ENCODE assay signal across 8 cellular contexts in the genomic region with DNA sequence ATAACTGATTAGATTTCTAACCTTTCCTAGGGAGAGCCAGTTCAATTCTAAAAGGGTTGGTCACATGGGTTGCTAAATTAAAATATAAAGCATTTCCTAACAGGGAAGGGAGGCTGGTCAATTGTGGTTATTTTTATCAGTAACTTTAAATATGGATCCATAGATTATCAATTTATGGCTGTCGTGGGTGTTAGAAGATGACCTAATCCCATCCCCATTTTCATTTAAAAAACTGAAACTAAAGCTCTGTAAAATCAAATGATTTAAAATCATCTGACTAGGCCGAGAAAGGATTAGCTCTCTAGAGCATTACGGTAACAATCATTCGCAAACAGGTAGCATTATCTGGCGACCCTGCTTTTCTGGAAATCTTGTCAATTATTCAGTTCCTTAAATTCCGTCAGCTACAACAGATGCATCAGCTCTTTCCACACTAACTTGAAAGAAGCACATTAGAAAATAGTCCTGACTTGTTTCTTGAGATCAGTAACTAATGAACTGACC. TPM values are rescaled to one million over a fixed set of nuclear protein-coding genes. Genes with fewer than 3 reads are reported as not detected.
DNase-seq lines count a peak whose midpoint lies in the region; ATAC-seq and TF ChIP-seq lines count a peak whose summit lies in the region.

No MANE protein-coding gene starts in this region.

- H3K4me1 Mint-ChIP-seq in activated naive CD4-positive, alpha-beta T cell treated with anti-CD3 and anti-CD28 coated beads, Interleukin-2, amount 10 ng/mL, durations not matched to agents 7 days and 5 days: peaks cover 46% of the 10 kb centered on the region

- H3K4me3 ChIP-seq in adipocyte (ENCODE audit: low read length): peak overlapping the region; percentile 90
- H3K4me3 ChIP-seq in liver (ENCODE audit: low read depth in 1 of 3, low read length in 3 of 3): peak overlapping the region; percentile 64 to 72 (median 71)
- peak overlapping the region; percentile 12 to 74 (median 64) for H3K4me3 ChIP-seq in upper lobe of left lung

- H3K27ac ChIP-seq in liver (ENCODE audit: low read depth in 1 of 2, low read length in 2 of 2): peak overlapping the region; percentile 98 to 100
- peak overlapping the region; percentile 98 to 100 (median 100) for H3K27ac ChIP-seq in upper lobe of left lung

- H3K4me1 ChIP-seq in adipocyte (ENCODE audit: control insufficient read depth, insufficient read depth, low read length) (peaks cover 38% of the 10 kb centered on the region), liver (ENCODE audit: control insufficient read depth in 4 of 4, insufficient read depth in 4 of 4, low read length in 3 of 4) (peaks cover 5 to 29% (median 9%) of the 10 kb centered on the region in 4 donors), upper lobe of left lung (peaks cover 33 to 44% (median 38%) of the 10 kb centered on the region in 4 donors)

- ATAC-seq in upper lobe of left lung (ENCODE audit: low FRiP score in 2 of 2) (no peak), HG03432 (IDR thresholded peaks at IDR 0.05; ENCODE audit: unreplicated experiment) (no peak)

- no peaks in the 10 kb centered on the region for H3K27me3 ChIP-seq in adipocyte (replicated peaks; ENCODE audit: control insufficient read depth, insufficient read depth, low read length)
- no peaks in the 10 kb centered on the region for H3K27me3 ChIP-seq in liver (ENCODE audit: control insufficient read depth in 4 of 4, insufficient read depth in 4 of 4, low read length in 3 of 4)
- H3K27me3 ChIP-seq in upper lobe of left lung: no peaks in the 10 kb centered on the region

- peaks cover 5% of the 10 kb centered on the region for H3K27me3 Mint-ChIP-seq in activated naive CD4-positive, alpha-beta T cell treated with anti-CD3 and anti-CD28 coated beads, Interleukin-2, amount 10 ng/mL, durations not matched to agents 7 days and 5 days

- H3K9me3 ChIP-seq in adipocyte (ENCODE audit: control insufficient read depth, low read length): no peaks in the 10 kb centered on the region
- no peaks in the 10 kb centered on the region for H3K9me3 ChIP-seq in liver (ENCODE audit: control insufficient read depth in 4 of 4, low read length in 3 of 4)
- H3K9me3 ChIP-seq in upper lobe of left lung: no peaks in the 10 kb centered on the region

- no peaks in the 10 kb centered on the region for H3K9me3 Mint-ChIP-seq in activated naive CD4-positive, alpha-beta T cell treated with anti-CD3 and anti-CD28 coated beads, Interleukin-2, amount 10 ng/mL, durations not matched to agents 7 days and 5 days

- TF ChIP-seq EP300 in upper lobe of left lung (IDR thresholded peaks at IDR 0.05): no peak

- CTCF ChIA-PET in activated naive CD4-positive, alpha-beta T cell treated with anti-CD3 and anti-CD28 coated beads, Interleukin-2, amount 10 ng/mL, durations not matched to agents 7 days and 5 days (lab: Charles Lee): interaction anchor here (0.7 to 1.5 kb wide), 8 partner anchors 16 to 122 kb away, joined by 3 to 6 read pairs (median 4); a partner anchor contains a TSS

- WGBS in liver: 2% methylated on average over 6 of the region's 6 CpGs
- WGBS in upper lobe of left lung, 2 donors: 3 to 11% methylated on average over 6 of the region's 6 CpGs

- H3K9ac ChIP-seq in adipocyte (ENCODE audit: low read length) (peak overlapping the region; percentile 98), liver (ENCODE audit: low read depth in 1 of 2, low read length in 2 of 2) (peak overlapping the region; percentile 98 to 100)

- peaks cover 35% of the 10 kb centered on the region for H3K36me3 Mint-ChIP-seq in activated naive CD4-positive, alpha-beta T cell treated with anti-CD3 and anti-CD28 coated beads, Interleukin-2, amount 10 ng/mL, durations not matched to agents 7 days and 5 days

- DNase-seq in activated naive CD4-positive, alpha-beta T cell treated with anti-CD3 and anti-CD28 coated beads, Interleukin-2, amount 10 ng/mL, durations not matched to agents 7 days and 5 days: no peak
- no peak for DNase-seq in activated naive CD4-positive, alpha-beta T cell (lab: John Stamatoyannopoulos, UW)
- peak; percentile 38 for DNase-seq in adipocyte (ENCODE audit: low read depth)
- DNase-seq in upper lobe of left lung: no peak
- no peak for DNase-seq in occipital lobe (lab: John Stamatoyannopoulos, UW)
- DNase-seq in NCI-H226: no peak

- TF ChIP-seq RAD21 in liver (IDR thresholded peaks at IDR 0.05): no peak

- H3K4me3 Mint-ChIP-seq in activated naive CD4-positive, alpha-beta T cell treated with anti-CD3 and anti-CD28 coated beads, Interleukin-2, amount 10 ng/mL, durations not matched to agents 7 days and 5 days: peak overlapping the region; percentile 89

- H3K36me3 ChIP-seq in adipocyte (ENCODE audit: control insufficient read depth, insufficient read depth, low read length, severe bottlenecking): peaks cover 17% of the 10 kb centered on the region
- peaks cover 2 to 13% (median 7%) of the 10 kb centered on the region in 4 donors for H3K36me3 ChIP-seq in liver (ENCODE audit: control insufficient read depth in 4 of 4, insufficient read depth in 3 of 4, low read depth in 1 of 4, low read length in 3 of 4)
- peaks cover 0 to 30% (median 7%) of the 10 kb centered on the region in 4 donors for H3K36me3 ChIP-seq in upper lobe of left lung

- TF ChIP-seq CTCF in liver (IDR thresholded peaks at IDR 0.05; ENCODE audit: low read depth, low read length, missing input control): no peak
- TF ChIP-seq CTCF in upper lobe of left lung (IDR thresholded peaks at IDR 0.05): no peak

- H3K27ac Mint-ChIP-seq in activated naive CD4-positive, alpha-beta T cell treated with anti-CD3 and anti-CD28 coated beads, Interleukin-2, amount 10 ng/mL, durations not matched to agents 7 days and 5 days: peak overlapping the region; percentile 99

- no peak for TF ChIP-seq POLR2A in upper lobe of left lung (IDR thresholded peaks at IDR 0.05)

TF ChIP-seq in liver, 16 proteins besides CTCF, POLR2A, EP300 and RAD21 (continues in another document):
- TF ChIP-seq HNF4G (IDR thresholded peaks at IDR 0.05): no peak
- no peak for TF ChIP-seq RXRA (IDR thresholded peaks at IDR 0.05)
- TF ChIP-seq FOXA2 (IDR thresholded peaks at IDR 0.05): no peak
- TF ChIP-seq, protein P1, sequence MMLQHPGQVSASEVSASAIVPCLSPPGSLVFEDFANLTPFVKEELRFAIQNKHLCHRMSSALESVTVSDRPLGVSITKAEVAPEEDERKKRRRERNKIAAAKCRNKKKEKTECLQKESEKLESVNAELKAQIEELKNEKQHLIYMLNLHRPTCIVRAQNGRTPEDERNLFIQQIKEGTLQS (IDR thresholded peaks at IDR 0.05): no peak
- TF ChIP-seq, protein P2, sequence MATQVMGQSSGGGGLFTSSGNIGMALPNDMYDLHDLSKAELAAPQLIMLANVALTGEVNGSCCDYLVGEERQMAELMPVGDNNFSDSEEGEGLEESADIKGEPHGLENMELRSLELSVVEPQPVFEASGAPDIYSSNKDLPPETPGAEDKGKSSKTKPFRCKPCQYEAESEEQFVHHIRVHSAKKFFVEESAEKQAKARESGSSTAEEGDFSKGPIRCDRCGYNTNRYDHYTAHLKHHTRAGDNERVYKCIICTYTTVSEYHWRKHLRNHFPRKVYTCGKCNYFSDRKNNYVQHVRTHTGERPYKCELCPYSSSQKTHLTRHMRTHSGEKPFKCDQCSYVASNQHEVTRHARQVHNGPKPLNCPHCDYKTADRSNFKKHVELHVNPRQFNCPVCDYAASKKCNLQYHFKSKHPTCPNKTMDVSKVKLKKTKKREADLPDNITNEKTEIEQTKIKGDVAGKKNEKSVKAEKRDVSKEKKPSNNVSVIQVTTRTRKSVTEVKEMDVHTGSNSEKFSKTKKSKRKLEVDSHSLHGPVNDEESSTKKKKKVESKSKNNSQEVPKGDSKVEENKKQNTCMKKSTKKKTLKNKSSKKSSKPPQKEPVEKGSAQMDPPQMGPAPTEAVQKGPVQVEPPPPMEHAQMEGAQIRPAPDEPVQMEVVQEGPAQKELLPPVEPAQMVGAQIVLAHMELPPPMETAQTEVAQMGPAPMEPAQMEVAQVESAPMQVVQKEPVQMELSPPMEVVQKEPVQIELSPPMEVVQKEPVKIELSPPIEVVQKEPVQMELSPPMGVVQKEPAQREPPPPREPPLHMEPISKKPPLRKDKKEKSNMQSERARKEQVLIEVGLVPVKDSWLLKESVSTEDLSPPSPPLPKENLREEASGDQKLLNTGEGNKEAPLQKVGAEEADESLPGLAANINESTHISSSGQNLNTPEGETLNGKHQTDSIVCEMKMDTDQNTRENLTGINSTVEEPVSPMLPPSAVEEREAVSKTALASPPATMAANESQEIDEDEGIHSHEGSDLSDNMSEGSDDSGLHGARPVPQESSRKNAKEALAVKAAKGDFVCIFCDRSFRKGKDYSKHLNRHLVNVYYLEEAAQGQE (IDR thresholded peaks at IDR 0.05): no peak
- TF ChIP-seq, protein P3, sequence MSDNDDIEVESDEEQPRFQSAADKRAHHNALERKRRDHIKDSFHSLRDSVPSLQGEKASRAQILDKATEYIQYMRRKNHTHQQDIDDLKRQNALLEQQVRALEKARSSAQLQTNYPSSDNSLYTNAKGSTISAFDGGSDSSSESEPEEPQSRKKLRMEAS (IDR thresholded peaks at IDR 0.05): no peak
- TF ChIP-seq JUND (IDR thresholded peaks at IDR 0.05): no peak
- TF ChIP-seq EGR1 (IDR thresholded peaks at IDR 0.05; ENCODE audit: low read depth in 2 of 2): no peak
- TF ChIP-seq HNF4A (conservative IDR thresholded peaks at IDR 0.05): no peak
- no peak for TF ChIP-seq GABPA (IDR thresholded peaks at IDR 0.05 in 1 of 2, conservative IDR thresholded peaks at IDR 0.05 in 1 of 2)
- no peak for TF ChIP-seq YY1 (IDR thresholded peaks at IDR 0.05)
- no peak for TF ChIP-seq SP1 (IDR thresholded peaks at IDR 0.05)
- TF ChIP-seq, protein P4, sequence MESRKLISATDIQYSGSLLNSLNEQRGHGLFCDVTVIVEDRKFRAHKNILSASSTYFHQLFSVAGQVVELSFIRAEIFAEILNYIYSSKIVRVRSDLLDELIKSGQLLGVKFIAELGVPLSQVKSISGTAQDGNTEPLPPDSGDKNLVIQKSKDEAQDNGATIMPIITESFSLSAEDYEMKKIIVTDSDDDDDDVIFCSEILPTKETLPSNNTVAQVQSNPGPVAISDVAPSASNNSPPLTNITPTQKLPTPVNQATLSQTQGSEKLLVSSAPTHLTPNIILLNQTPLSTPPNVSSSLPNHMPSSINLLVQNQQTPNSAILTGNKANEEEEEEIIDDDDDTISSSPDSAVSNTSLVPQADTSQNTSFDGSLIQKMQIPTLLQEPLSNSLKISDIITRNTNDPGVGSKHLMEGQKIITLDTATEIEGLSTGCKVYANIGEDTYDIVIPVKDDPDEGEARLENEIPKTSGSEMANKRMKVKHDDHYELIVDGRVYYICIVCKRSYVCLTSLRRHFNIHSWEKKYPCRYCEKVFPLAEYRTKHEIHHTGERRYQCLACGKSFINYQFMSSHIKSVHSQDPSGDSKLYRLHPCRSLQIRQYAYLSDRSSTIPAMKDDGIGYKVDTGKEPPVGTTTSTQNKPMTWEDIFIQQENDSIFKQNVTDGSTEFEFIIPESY (IDR thresholded peaks at IDR 0.05): no peak

RNA-seq across cellular contexts. Expression of a gene that starts 0.9 kb away (rescaled TPM):
- total RNA-seq in liver (10 to 100 TPM; 41.5 to 61.9 TPM), upper lobe of left lung (100 to 1,000 TPM in 2 of 6 donors, 10 to 100 TPM in 4; 53.2 to 146 (median 89.0) TPM), occipital lobe (81.6 TPM)
- 10 to 100 TPM; 22.9 to 72.5 TPM for polyA plus RNA-seq in liver

RNA-seq across cellular contexts. Expression of a gene that starts 52.9 kb away (rescaled TPM):
- 10 to 100 TPM; 22.5 to 31.0 TPM for total RNA-seq in liver
- polyA plus RNA-seq in liver: 10 to 100 TPM; 26.8 to 27.4 TPM
- 100 to 1,000 TPM in 3 of 6 donors, 10 to 100 TPM in 3; 52.4 to 174 (median 94.4) TPM for total RNA-seq in upper lobe of left lung
- 13.4 TPM for total RNA-seq in occipital lobe
